In genomic region chr1:66374148-66374547, GRCh38 we compare ENCODE assay signal across 8 cellular contexts.
A peak's percentile ranks its signal among the peaks of the same experiment; 100 is the strongest.
DNase-seq lines count a peak whose midpoint lies in the region; ATAC-seq and TF ChIP-seq lines count a peak whose summit lies in the region.
"Had no signal": no experiment of that assay in that cellular context is flagged by ENCODE, and none has a peak within 500 bp of the region (broad histone marks: within the 10 kb centered on the region; RNA-seq: fewer than 3 reads in every experiment).

No MANE protein-coding gene starts in this region.

- no peaks in the 10 kb centered on the region for H3K79me2 ChIP-seq in smooth muscle cell (ENCODE audit: low read depth)

- no peak overlapping the region for H3K9ac ChIP-seq in smooth muscle cell (ENCODE audit: low read depth)

- H3K27ac Mint-ChIP-seq in T-helper 1 cell treated with Interleukin-12 subunit alpha and Interleukin-12 subunit beta and Interleukin-4 antibody, amounts not matched to agents 30 μg/mL and 1 μg/mL, for 36 hours, result peak overlapping the region; percentile 96

- no peaks in the 10 kb centered on the region for H3K9me3 Mint-ChIP-seq in T-helper 1 cell treated with Interleukin-12 subunit alpha and Interleukin-12 subunit beta and Interleukin-4 antibody, amounts not matched to agents 30 μg/mL and 1 μg/mL, for 36 hours
- H3K9me3 Mint-ChIP-seq: dendritic cell treated with granulocyte-macrophage colony-stimulating factor and Interleukin-4, amounts not matched to agents 40 ng/mL and 50 ng/mL, for 4 days had no signal

- peaks cover 20% of the 10 kb centered on the region for H3F3A ChIP-seq in smooth muscle cell (ENCODE audit: low read depth)

- H3K27me3 Mint-ChIP-seq in T-helper 1 cell treated with Interleukin-12 subunit alpha and Interleukin-12 subunit beta and Interleukin-4 antibody, amounts not matched to agents 30 μg/mL and 1 μg/mL, for 36 hours (ENCODE audit: low read depth), result no peaks in the 10 kb centered on the region

- H3K36me3 ChIP-seq in smooth muscle cell (ENCODE audit: low read depth), result peaks cover 6% of the 10 kb centered on the region

- ATAC-seq in GM19043 (IDR thresholded peaks at IDR 0.05; ENCODE audit: low read depth, unreplicated experiment), result peak; percentile 36
- ATAC-seq in HG02870 (IDR thresholded peaks at IDR 0.05; ENCODE audit: unreplicated experiment), result peak; percentile 38

- H3K27ac ChIP-seq in smooth muscle cell (ENCODE audit: low read depth), result peak overlapping the region; percentile 90

- no peak overlapping the region for H3K4me3 Mint-ChIP-seq in T-helper 1 cell treated with Interleukin-12 subunit alpha and Interleukin-12 subunit beta and Interleukin-4 antibody, amounts not matched to agents 30 μg/mL and 1 μg/mL, for 36 hours
- H3K4me3 Mint-ChIP-seq: dendritic cell treated with granulocyte-macrophage colony-stimulating factor and Interleukin-4, amounts not matched to agents 40 ng/mL and 50 ng/mL, for 4 days had no signal

- peaks cover 17% of the 10 kb centered on the region for H3K4me1 ChIP-seq in smooth muscle cell (ENCODE audit: low read depth)

- H4K20me1 ChIP-seq in smooth muscle cell (ENCODE audit: low read depth), result no peaks in the 10 kb centered on the region

- WGBS in smooth muscle cell (ENCODE audit: low lambda C conversion rate), result 85% methylated on average over 2 of the region's 2 CpGs

- no peak for TF ChIP-seq CTCF in smooth muscle cell (IDR thresholded peaks at IDR 0.05; ENCODE audit: borderline replicate concordance, insufficient read depth, poor library complexity, severe bottlenecking)

- no peaks in the 10 kb centered on the region for H3K9me3 ChIP-seq in smooth muscle cell (replicated peaks; ENCODE audit: low read depth)

- peak overlapping the region; percentile 78 for H3K4me2 ChIP-seq in smooth muscle cell

- peaks cover 52% of the 10 kb centered on the region for H3K4me1 Mint-ChIP-seq in T-helper 1 cell treated with Interleukin-12 subunit alpha and Interleukin-12 subunit beta and Interleukin-4 antibody, amounts not matched to agents 30 μg/mL and 1 μg/mL, for 36 hours (ENCODE audit: low read depth)

- no peak for DNase-seq in smooth muscle cell (lab: John Stamatoyannopoulos, UW; ENCODE audit: unreplicated experiment)
- DNase-seq in epidermal melanocyte (ENCODE audit: insufficient read length, low spot score), result no peak
- DNase-seq in NCI-H69 (lab: John Stamatoyannopoulos, UW), result no peak
- no peak for DNase-seq in NCI-H82 treated with DMSO at 0.1 percent for 48 hours (lab: John Stamatoyannopoulos, UW; ENCODE audit: unreplicated experiment)

- peaks cover 40% of the 10 kb centered on the region for H3K36me3 Mint-ChIP-seq in T-helper 1 cell treated with Interleukin-12 subunit alpha and Interleukin-12 subunit beta and Interleukin-4 antibody, amounts not matched to agents 30 μg/mL and 1 μg/mL, for 36 hours (ENCODE audit: low read depth)

- H3K27me3 ChIP-seq in smooth muscle cell (ENCODE audit: low read depth), result no peaks in the 10 kb centered on the region

- H2AFZ ChIP-seq in smooth muscle cell (ENCODE audit: low read depth), result no peak overlapping the region

- H3K4me3 ChIP-seq in smooth muscle cell, result no peak overlapping the region
